In genomic region chr5:78727786-78728761, GRCh38 we compare ENCODE assay signal across 10 cellular contexts.
DNase-seq lines count a peak whose midpoint lies in the region; ATAC-seq and TF ChIP-seq lines count a peak whose summit lies in the region.
"Had no signal": no experiment of that assay in that cellular context is flagged by ENCODE, and none has a peak within 500 bp of the region (broad histone marks: within the 10 kb centered on the region; RNA-seq: fewer than 3 reads in every experiment).

No MANE protein-coding gene starts in this region.

- no peaks in the 10 kb centered on the region for H3K27me3 ChIP-seq in right lobe of liver
- no peaks in the 10 kb centered on the region for H3K27me3 ChIP-seq in CD8-positive, alpha-beta T cell (ENCODE audit: insufficient read depth, low read length)

- 89% methylated on average over 6 of the region's 7 CpGs for WGBS in right lobe of liver (ENCODE audit: insufficient coverage, low coverage, low lambda C conversion rate, missing lambda C conversion rate)

- ATAC-seq in GM18520 (IDR thresholded peaks at IDR 0.05; ENCODE audit: unreplicated experiment) (peak; percentile 81), GM21737 (IDR thresholded peaks at IDR 0.05; ENCODE audit: unreplicated experiment) (peak; percentile 83), HG03521 (IDR thresholded peaks at IDR 0.05; ENCODE audit: unreplicated experiment) (peak; percentile 78), right lobe of liver (peak; percentile 96 to 99 (median 97))
- no peak for ATAC-seq in activated CD8-positive, alpha-beta memory T cell treated with anti-CD3 and anti-CD28 coated beads, Interleukin-2, amount 10 ng/mL, durations not matched to agents 7 days and 5 days
- ATAC-seq in CD8-positive, alpha-beta T cell = no peak

- H3K9me3 Mint-ChIP-seq in activated CD8-positive, alpha-beta memory T cell treated with anti-CD3 and anti-CD28 coated beads, Interleukin-2, amount 10 ng/mL, durations not matched to agents 7 days and 5 days (ENCODE audit: low read depth) = no peaks in the 10 kb centered on the region
- peaks cover 3% of the 10 kb centered on the region for H3K9me3 Mint-ChIP-seq in CD8-positive, alpha-beta T cell

- H3K27ac Mint-ChIP-seq in activated CD8-positive, alpha-beta memory T cell treated with anti-CD3 and anti-CD28 coated beads, Interleukin-2, amount 10 ng/mL, durations not matched to agents 7 days and 5 days = no peak overlapping the region
- H3K27ac Mint-ChIP-seq in CD8-positive, alpha-beta T cell = no peak overlapping the region

- H3K4me1 Mint-ChIP-seq in activated CD8-positive, alpha-beta memory T cell treated with anti-CD3 and anti-CD28 coated beads, Interleukin-2, amount 10 ng/mL, durations not matched to agents 7 days and 5 days = no peaks in the 10 kb centered on the region
- H3K4me1 Mint-ChIP-seq in CD8-positive, alpha-beta T cell (ENCODE audit: low read depth) = no peaks in the 10 kb centered on the region

- no peak for TF ChIP-seq CTCF in right lobe of liver (IDR thresholded peaks at IDR 0.05)
- TF ChIP-seq CTCF in CD8-positive, alpha-beta T cell (IDR thresholded peaks at IDR 0.05) = no peak

- H3K4me3 Mint-ChIP-seq in activated CD8-positive, alpha-beta memory T cell treated with anti-CD3 and anti-CD28 coated beads, Interleukin-2, amount 10 ng/mL, durations not matched to agents 7 days and 5 days = no peak overlapping the region
- H3K4me3 Mint-ChIP-seq in CD8-positive, alpha-beta T cell = no peak overlapping the region

- no peak overlapping the region for H3K4me3 ChIP-seq in right lobe of liver
- no peak overlapping the region for H3K4me3 ChIP-seq in CD8-positive, alpha-beta T cell (ENCODE audit: low read depth, low read length)

- no peaks in the 10 kb centered on the region for H3K36me3 Mint-ChIP-seq in activated CD8-positive, alpha-beta memory T cell treated with anti-CD3 and anti-CD28 coated beads, Interleukin-2, amount 10 ng/mL, durations not matched to agents 7 days and 5 days
- no peaks in the 10 kb centered on the region for H3K36me3 Mint-ChIP-seq in CD8-positive, alpha-beta T cell

- peaks cover under 1% of the 10 kb centered on the region for H3K27me3 Mint-ChIP-seq in activated CD8-positive, alpha-beta memory T cell treated with anti-CD3 and anti-CD28 coated beads, Interleukin-2, amount 10 ng/mL, durations not matched to agents 7 days and 5 days
- H3K27me3 Mint-ChIP-seq in CD8-positive, alpha-beta T cell (ENCODE audit: low read depth) = no peaks in the 10 kb centered on the region

- no peaks in the 10 kb centered on the region for H3K36me3 ChIP-seq in right lobe of liver
- H3K36me3 ChIP-seq in CD8-positive, alpha-beta T cell (ENCODE audit: insufficient read depth, low read length) = no peaks in the 10 kb centered on the region

- DNase-seq in right lobe of liver = peak; percentile 54 to 77 (median 72)
- DNase-seq in NCI-H2029 treated with DMSO at 0.1 percent for 48 hours (lab: John Stamatoyannopoulos, UW) = no peak
- DNase-seq in stimulated activated CD4-positive, alpha-beta T cell treated with anti-CD3 and anti-CD28 coated beads, Interleukin-2, amount 100 ng/mL, for 24 hours = no peak
- DNase-seq in activated CD8-positive, alpha-beta memory T cell treated with anti-CD3 and anti-CD28 coated beads, Interleukin-2, amount 10 ng/mL, durations not matched to agents 7 days and 5 days = no peak
- DNase-seq in CD8-positive, alpha-beta T cell = no peak
- DNase-seq: activated CD4-positive, CD25-positive, alpha-beta regulatory T cell; NCI-H1092 treated with DMSO at 0.1 percent for 48 hours had no signal

- TF ChIP-seq POLR2A in right lobe of liver (IDR thresholded peaks at IDR 0.05) = no peak

- peaks cover 0 to 6% (median 0%) of the 10 kb centered on the region in 4 donors for H3K4me1 ChIP-seq in right lobe of liver
- no peaks in the 10 kb centered on the region for H3K4me1 ChIP-seq in CD8-positive, alpha-beta T cell (ENCODE audit: insufficient read depth, low read length)

- CTCF ChIA-PET in activated CD8-positive, alpha-beta memory T cell treated with anti-CD3 and anti-CD28 coated beads, Interleukin-2, amount 10 ng/mL, durations not matched to agents 7 days and 5 days (lab: Charles Lee) = no interaction called here
- CTCF ChIA-PET in CD8-positive, alpha-beta T cell (lab: Charles Lee) = no interaction called here

- no peaks in the 10 kb centered on the region for H3K9me3 ChIP-seq in right lobe of liver
- H3K9me3 ChIP-seq in CD8-positive, alpha-beta T cell (ENCODE audit: low read length) = no peaks in the 10 kb centered on the region

- peak overlapping the region in 1 of 3 donors; percentile 66 for H3K27ac ChIP-seq in right lobe of liver
- H3K27ac ChIP-seq in CD8-positive, alpha-beta T cell (ENCODE audit: low read depth, low read length) = no peak overlapping the region

- POLR2A ChIA-PET in CD8-positive, alpha-beta T cell (lab: Charles Lee) = no interaction called here

- intact Hi-C loops in right lobe of liver (cut with DNase I) = no loop called here
- intact Hi-C loops in CD8-positive, alpha-beta T cell (cut with DNase I, micrococcal nuclease) = no loop called here

Comparison
In these comparisons a context has a peak if more than half of its experiments do, and no peak if none do; other contexts are left out.
1. ATAC-seq: peak in GM18520 (single experiment), GM21737 (single experiment), HG03521 (single experiment) and right lobe of liver (4 of 4); none in activated CD8-positive, alpha-beta memory T cell treated with anti-CD3 and anti-CD28 coated beads, Interleukin-2, amount 10 ng/mL, durations not matched to agents 7 days and 5 days (single experiment) and CD8-positive, alpha-beta T cell (single experiment).
2. DNase-seq: peak in right lobe of liver (3 of 3); none in NCI-H2029 treated with DMSO at 0.1 percent for 48 hours (single experiment), stimulated activated CD4-positive, alpha-beta T cell treated with anti-CD3 and anti-CD28 coated beads, Interleukin-2, amount 100 ng/mL, for 24 hours (0 of 2), activated CD8-positive, alpha-beta memory T cell treated with anti-CD3 and anti-CD28 coated beads, Interleukin-2, amount 10 ng/mL, durations not matched to agents 7 days and 5 days (single experiment) and CD8-positive, alpha-beta T cell (0 of 7).